ENCODE assay signal across 25 cellular contexts in genomic region chr12:3924761-3925160, GRCh38.
"Had no signal": no experiment of that assay in that cellular context is flagged by ENCODE, and none has a peak within 500 bp of the region (broad histone marks: within the 10 kb centered on the region; RNA-seq: fewer than 3 reads in every experiment).

No MANE protein-coding gene starts in this region.

- H3K4me1 ChIP-seq: SJSA1 had no signal

- ATAC-seq: Panc1, PC-3 had no signal

- H3K9me3 ChIP-seq: MG63, SJSA1 had no signal

- DNase-seq: IMR-90; Karpas-422; KG1; MG63; NCI-H1092; NCI-H1105 treated with DMSO at 0.1 percent for 48 hours; NCI-H1417 treated with DMSO at 0.1 percent for 48 hours; NCI-H146; NCI-H1694 treated with DMSO at 0.1 percent for 48 hours; NCI-H1930; NCI-H2081; NCI-H2107; NCI-H2227 treated with DMSO at 0.1 percent for 48 hours; NCI-H446; NCI-H510A; NCI-H524 treated with DMSO at 0.1 percent for 48 hours; NCI-H69; NCI-H774; NK-92 treated with Interleukin-12 subunit alpha and Interleukin-12 subunit beta, amount 100 ng/mL, for 24 hours; PC-3; SHP77 had no signal

- H3K4me3 ChIP-seq: MG63, SJSA1, SK-N-MC had no signal

- H3K36me3 ChIP-seq: MG63, SJSA1 had no signal

- H3K27ac ChIP-seq: RWPE1, SJSA1, SK-N-MC had no signal
